1 cellular context compared by ENCODE assay signal in genomic region chr7:151549644-151550043, GRCh38.
TF ChIP-seq lines count a peak whose summit lies in the region.

No MANE protein-coding gene starts in this region.

TF ChIP-seq in K562, 482 proteins besides CTCF, POLR2A, EP300 and RAD21 (continued from another document):
- TF ChIP-seq ZNF407 (IDR thresholded peaks at IDR 0.05; ENCODE audit: low read depth) (no peak), MAFK (IDR thresholded peaks at IDR 0.05; ENCODE audit: low read length) (peak; percentile 5; the same call in 1 of the 2 replicates), CBX5 (IDR thresholded peaks at IDR 0.05; ENCODE audit: borderline replicate concordance, low read depth) (0 out of 2 replicates have a peak, but pooled peaks have one; percentile 34), ZNF263 (CRISPR knock-in tag; IDR thresholded peaks at IDR 0.05; ENCODE audit: borderline replicate concordance) (no peak), ZNF277 (CRISPR knock-in tag; IDR thresholded peaks at IDR 0.05; ENCODE audit: borderline replicate concordance) (no peak), NCOA4 (IDR thresholded peaks at IDR 0.05; ENCODE audit: partially characterized antibody) (no peak), MAFF (IDR thresholded peaks at IDR 0.05; ENCODE audit: low read length) (0 out of 2 replicates have a peak, but pooled peaks have one; percentile 23), ZNF311 (CRISPR knock-in tag; IDR thresholded peaks at IDR 0.05) (no peak), MYBL2 (IDR thresholded peaks at IDR 0.05; ENCODE audit: low read depth) (no peak), MYBL2 (CRISPR knock-in tag; IDR thresholded peaks at IDR 0.05; ENCODE audit: borderline replicate concordance) (no peak), NFE2L1 (tag; IDR thresholded peaks at IDR 0.05; ENCODE audit: borderline replicate concordance, low read depth) (peak; percentile 26; the same call in 1 of the 2 replicates), ZNF586 (CRISPR knock-in tag; conservative IDR thresholded peaks at IDR 0.05) (no peak), KHSRP (IDR thresholded peaks at IDR 0.05) (no peak), ZNF589 (CRISPR knock-in tag; IDR thresholded peaks at IDR 0.05; ENCODE audit: low read depth) (no peak), TRIM28 (IDR thresholded peaks at IDR 0.05) (no peak), CBFB (CRISPR knock-in tag; IDR thresholded peaks at IDR 0.05) (no peak), HCFC1 (IDR thresholded peaks at IDR 0.05; ENCODE audit: low read depth, low read length) (no peak), SNAPC5 (CRISPR knock-in tag; IDR thresholded peaks at IDR 0.05) (no peak), NR2F6 (CRISPR knock-in tag; IDR thresholded peaks at IDR 0.05) (no peak), MAFG (tag; conservative IDR thresholded peaks at IDR 0.05) (peak; percentile 49), L3MBTL2 (IDR thresholded peaks at IDR 0.05) (no peak), C11orf30 (IDR thresholded peaks at IDR 0.05; ENCODE audit: low read depth) (peak; percentile 31; the same call in 1 of the 2 replicates), BCL6 (CRISPR knock-in tag; IDR thresholded peaks at IDR 0.05) (no peak), ZNF76 (CRISPR knock-in tag; IDR thresholded peaks at IDR 0.05; ENCODE audit: borderline replicate concordance) (no peak), RB1 (IDR thresholded peaks at IDR 0.05; ENCODE audit: low read depth) (no peak), NFE2 (IDR thresholded peaks at IDR 0.05; ENCODE audit: low read depth) (peak; percentile 76), ZNF316 (IDR thresholded peaks at IDR 0.05) (0 out of 2 replicates have a peak, but pooled peaks have one; percentile 9)
TF ChIP-seq in K562: peak in this region for 9.
